22 cellular contexts compared by ENCODE assay signal in genomic region chr17:1697681-1698080, GRCh38. TPM values are rescaled to one million over a fixed set of nuclear protein-coding genes. Genes with fewer than 3 reads are reported as not detected.
"Had no signal": no experiment of that assay in that cellular context is flagged by ENCODE, and none has a peak within 500 bp of the region (broad histone marks: within the 10 kb centered on the region; RNA-seq: fewer than 3 reads in every experiment).

No MANE protein-coding gene starts in this region.

- H3K9me3 ChIP-seq: SK-N-SH had no signal

- H3K27me3 ChIP-seq: dorsolateral prefrontal cortex, hepatocyte had no signal

- H3K9me3 Mint-ChIP-seq: activated naive CD4-positive, alpha-beta T cell treated with anti-CD3 and anti-CD28 coated beads, Interleukin-2, amount 10 ng/mL, durations not matched to agents 7 days and 5 days; activated T-helper 2 cell treated with anti-CD3 and anti-CD28 coated beads, Interferon-gamma antibody, Interleukin-2, Interleukin-4, amounts not matched to agents 10 μg/mL and 5 μg/mL and 100 μg/mL, durations not matched to agents 14 hours and 24 hours and 36 hours; naive thymus-derived CD8-positive, alpha-beta T cell had no signal

- H3K27ac ChIP-seq: dorsolateral prefrontal cortex, hepatocyte, WERI-Rb-1 had no signal

- DNase-seq: activated CD4-positive, alpha-beta T cell treated with anti-CD3 and anti-CD28 coated beads, Interleukin-2, amount 50 U/mL, for 48 hours; activated CD8-positive, alpha-beta memory T cell treated with anti-CD3 and anti-CD28 coated beads, Interleukin-2, amount 10 ng/mL, durations not matched to agents 7 days and 5 days; activated naive CD4-positive, alpha-beta T cell treated with anti-CD3 and anti-CD28 coated beads, Interleukin-2, amount 10 ng/mL, durations not matched to agents 7 days and 5 days; activated T-cell treated with anti-CD3 and anti-CD28 coated beads, Interleukin-2, amount 50 U/mL, for 1 hour; dorsolateral prefrontal cortex; endodermal cell; erythroblast; islet precursor cell; naive thymus-derived CD8-positive, alpha-beta T cell; nucleus accumbens; SK-N-SH; stimulated activated CD4-positive, alpha-beta T cell treated with anti-CD3 and anti-CD28 coated beads, Interleukin-4, amount 100 ng/mL, for 4 hours; stimulated activated CD8-positive, alpha-beta memory T cell treated with anti-CD3 and anti-CD28 coated beads, Interleukin-4, amount 100 ng/mL, for 48 hours; stimulated activated naive CD4-positive, alpha-beta T cell treated with Interleukin-2 at 50 U/mL for 16 hours; substantia nigra; T-helper 1 cell; trophoblast cell had no signal

- ATAC-seq: activated CD8-positive, alpha-beta memory T cell treated with anti-CD3 and anti-CD28 coated beads, Interleukin-2, amount 10 ng/mL, durations not matched to agents 7 days and 5 days; naive thymus-derived CD8-positive, alpha-beta T cell had no signal

- H3K4me3 Mint-ChIP-seq: activated CD8-positive, alpha-beta memory T cell treated with anti-CD3 and anti-CD28 coated beads, Interleukin-2, amount 10 ng/mL, durations not matched to agents 7 days and 5 days; activated naive CD4-positive, alpha-beta T cell treated with anti-CD3 and anti-CD28 coated beads, Interleukin-2, amount 10 ng/mL, durations not matched to agents 7 days and 5 days; endodermal cell; memory B cell; naive thymus-derived CD8-positive, alpha-beta T cell had no signal

- H3K4me3 ChIP-seq: dorsolateral prefrontal cortex, hepatocyte, smooth muscle cell had no signal

- H3K27ac Mint-ChIP-seq: activated CD8-positive, alpha-beta memory T cell treated with anti-CD3 and anti-CD28 coated beads, Interleukin-2, amount 10 ng/mL, durations not matched to agents 7 days and 5 days; activated naive CD4-positive, alpha-beta T cell treated with anti-CD3 and anti-CD28 coated beads, Interleukin-2, amount 10 ng/mL, durations not matched to agents 7 days and 5 days; activated T-helper 2 cell treated with anti-CD3 and anti-CD28 coated beads, Interferon-gamma antibody, Interleukin-2, Interleukin-4, amounts not matched to agents 10 μg/mL and 5 μg/mL and 100 μg/mL, durations not matched to agents 14 hours and 24 hours and 36 hours; endodermal cell; memory B cell had no signal

- H3K36me3 ChIP-seq: WERI-Rb-1 had no signal

- H3K36me3 Mint-ChIP-seq: activated CD8-positive, alpha-beta memory T cell treated with anti-CD3 and anti-CD28 coated beads, Interleukin-2, amount 10 ng/mL, durations not matched to agents 7 days and 5 days; activated naive CD4-positive, alpha-beta T cell treated with anti-CD3 and anti-CD28 coated beads, Interleukin-2, amount 10 ng/mL, durations not matched to agents 7 days and 5 days; memory B cell; naive thymus-derived CD8-positive, alpha-beta T cell had no signal

- H3K4me1 Mint-ChIP-seq: activated CD8-positive, alpha-beta memory T cell treated with anti-CD3 and anti-CD28 coated beads, Interleukin-2, amount 10 ng/mL, durations not matched to agents 7 days and 5 days; activated naive CD4-positive, alpha-beta T cell treated with anti-CD3 and anti-CD28 coated beads, Interleukin-2, amount 10 ng/mL, durations not matched to agents 7 days and 5 days; memory B cell; naive thymus-derived CD8-positive, alpha-beta T cell had no signal

RNA-seq across cellular contexts. Expression of gene TLCD2, which starts 12.5 kb away (rescaled TPM):
- total RNA-seq: naive thymus-derived CD8-positive, alpha-beta T cell had no signal
